ENCODE assay signal across 3 cellular contexts in the genomic region with DNA sequence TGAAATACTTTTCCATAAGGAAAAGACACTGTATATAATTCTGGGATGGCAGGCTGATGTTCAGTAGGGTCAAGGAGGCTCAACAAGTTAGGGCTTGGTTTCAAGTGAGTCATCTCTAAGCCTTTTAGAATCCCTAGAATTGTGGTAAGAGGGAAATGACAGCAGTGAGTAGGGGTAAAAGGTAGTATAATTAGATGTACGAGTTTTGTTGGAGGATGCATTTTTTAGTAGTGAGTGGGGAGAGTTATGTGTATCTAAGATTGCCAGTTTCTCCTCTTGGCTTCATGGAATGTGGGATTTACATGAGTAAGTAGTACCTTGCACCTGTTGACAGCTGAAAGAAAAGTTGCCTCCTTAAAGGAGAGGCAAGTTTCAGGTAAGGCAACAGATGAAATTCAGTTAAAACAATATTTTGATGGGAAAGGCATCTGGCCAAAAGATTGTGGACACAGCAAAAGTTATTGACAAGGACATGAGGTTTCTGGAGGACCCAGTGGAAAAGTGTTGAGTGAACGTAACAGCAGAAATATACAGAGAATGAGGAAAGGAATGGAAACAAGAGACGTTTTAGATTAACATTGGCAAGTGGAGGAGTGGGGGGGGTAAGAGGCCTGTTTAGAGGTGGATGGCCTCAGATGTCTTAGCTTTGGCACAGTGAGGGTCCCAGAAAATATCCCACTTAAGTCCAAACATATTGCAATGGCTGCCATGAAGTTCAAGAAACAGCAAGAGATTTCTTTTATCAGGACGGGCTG.
TF ChIP-seq lines count a peak whose summit lies in the region.

No MANE protein-coding gene starts in this region.

TF ChIP-seq in WTC11, 78 proteins besides CTCF, POLR2A, EP300 and RAD21 (continues in another document):
- TF ChIP-seq, protein P1, sequence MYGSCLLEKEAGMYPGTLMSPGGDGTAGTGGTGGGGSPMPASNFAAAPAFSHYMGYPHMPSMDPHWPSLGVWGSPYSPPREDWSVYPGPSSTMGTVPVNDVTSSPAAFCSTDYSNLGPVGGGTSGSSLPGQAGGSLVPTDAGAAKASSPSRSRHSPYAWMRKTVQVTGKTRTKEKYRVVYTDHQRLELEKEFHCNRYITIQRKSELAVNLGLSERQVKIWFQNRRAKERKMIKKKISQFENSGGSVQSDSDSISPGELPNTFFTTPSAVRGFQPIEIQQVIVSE (CRISPR knock-in tag; IDR thresholded peaks at IDR 0.05; ENCODE audit: borderline replicate concordance) = no peak
- no peak for TF ChIP-seq ATF6 (CRISPR knock-in tag; IDR thresholded peaks at IDR 0.05)
- TF ChIP-seq OVOL2 (CRISPR knock-in tag; IDR thresholded peaks at IDR 0.05; ENCODE audit: borderline replicate concordance) = no peak
- no peak for TF ChIP-seq ZMAT4 (CRISPR knock-in tag; IDR thresholded peaks at IDR 0.05)
- TF ChIP-seq, protein P2, sequence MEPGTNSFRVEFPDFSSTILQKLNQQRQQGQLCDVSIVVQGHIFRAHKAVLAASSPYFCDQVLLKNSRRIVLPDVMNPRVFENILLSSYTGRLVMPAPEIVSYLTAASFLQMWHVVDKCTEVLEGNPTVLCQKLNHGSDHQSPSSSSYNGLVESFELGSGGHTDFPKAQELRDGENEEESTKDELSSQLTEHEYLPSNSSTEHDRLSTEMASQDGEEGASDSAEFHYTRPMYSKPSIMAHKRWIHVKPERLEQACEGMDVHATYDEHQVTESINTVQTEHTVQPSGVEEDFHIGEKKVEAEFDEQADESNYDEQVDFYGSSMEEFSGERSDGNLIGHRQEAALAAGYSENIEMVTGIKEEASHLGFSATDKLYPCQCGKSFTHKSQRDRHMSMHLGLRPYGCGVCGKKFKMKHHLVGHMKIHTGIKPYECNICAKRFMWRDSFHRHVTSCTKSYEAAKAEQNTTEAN (CRISPR knock-in tag; IDR thresholded peaks at IDR 0.05) = no peak
- no peak for TF ChIP-seq ZNF138 (CRISPR knock-in tag; conservative IDR thresholded peaks at IDR 0.05)
- no peak for TF ChIP-seq CBFB (CRISPR knock-in tag; IDR thresholded peaks at IDR 0.05; ENCODE audit: low read depth)
- TF ChIP-seq, protein P3, sequence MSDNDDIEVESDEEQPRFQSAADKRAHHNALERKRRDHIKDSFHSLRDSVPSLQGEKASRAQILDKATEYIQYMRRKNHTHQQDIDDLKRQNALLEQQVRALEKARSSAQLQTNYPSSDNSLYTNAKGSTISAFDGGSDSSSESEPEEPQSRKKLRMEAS (CRISPR knock-in tag; IDR thresholded peaks at IDR 0.05) = no peak
- TF ChIP-seq ATF2 (CRISPR knock-in tag; IDR thresholded peaks at IDR 0.05; ENCODE audit: borderline replicate concordance, low read depth) = no peak
- no peak for TF ChIP-seq NFYB (CRISPR knock-in tag; conservative IDR thresholded peaks at IDR 0.05; ENCODE audit: low read depth)

TF ChIP-seq in SK-N-SH, 30 proteins besides CTCF, POLR2A, EP300 and RAD21:
- TF ChIP-seq TCF12 (IDR thresholded peaks at IDR 0.05) (no peak), USF1 (IDR thresholded peaks at IDR 0.05; ENCODE audit: borderline replicate concordance, low read depth) (no peak), MXI1 (IDR thresholded peaks at IDR 0.05; ENCODE audit: low read depth, low read length) (no peak), YY1 (IDR thresholded peaks at IDR 0.05; ENCODE audit: low read depth) (no peak), TAF1 (IDR thresholded peaks at IDR 0.05; ENCODE audit: borderline replicate concordance, low read depth, low read length) (no peak), MEF2A (IDR thresholded peaks at IDR 0.05; ENCODE audit: borderline replicate concordance, low read depth) (no peak), GABPA (IDR thresholded peaks at IDR 0.05; ENCODE audit: low read depth) (no peak), SIN3A (IDR thresholded peaks at IDR 0.05; ENCODE audit: borderline replicate concordance, low read depth, low read length) (no peak), EZH2phosphoT487 (IDR thresholded peaks at IDR 0.05; ENCODE audit: borderline replicate concordance, low read depth) (no peak), RXRA (IDR thresholded peaks at IDR 0.05; ENCODE audit: borderline replicate concordance, low read depth) (no peak), CHD2 (IDR thresholded peaks at IDR 0.05; ENCODE audit: low read length, partially characterized antibody) (no peak), RCOR1 (IDR thresholded peaks at IDR 0.05; ENCODE audit: low read length) (no peak), FOXJ3 (CRISPR knock-in tag; IDR thresholded peaks at IDR 0.05) (no peak), NFIC (IDR thresholded peaks at IDR 0.05; ENCODE audit: borderline replicate concordance) (no peak), SMC3 (IDR thresholded peaks at IDR 0.05; ENCODE audit: low read depth, low read length) (no peak), NRF1 (IDR thresholded peaks at IDR 0.05; ENCODE audit: low read depth, low read length) (no peak), PBX3 (IDR thresholded peaks at IDR 0.05) (no peak), POLR2AphosphoS5 (IDR thresholded peaks at IDR 0.05; ENCODE audit: low read depth, low read length) (no peak), TEAD4 (IDR thresholded peaks at IDR 0.05; ENCODE audit: borderline replicate concordance, insufficient read depth) (no peak)
- TF ChIP-seq, protein P4, sequence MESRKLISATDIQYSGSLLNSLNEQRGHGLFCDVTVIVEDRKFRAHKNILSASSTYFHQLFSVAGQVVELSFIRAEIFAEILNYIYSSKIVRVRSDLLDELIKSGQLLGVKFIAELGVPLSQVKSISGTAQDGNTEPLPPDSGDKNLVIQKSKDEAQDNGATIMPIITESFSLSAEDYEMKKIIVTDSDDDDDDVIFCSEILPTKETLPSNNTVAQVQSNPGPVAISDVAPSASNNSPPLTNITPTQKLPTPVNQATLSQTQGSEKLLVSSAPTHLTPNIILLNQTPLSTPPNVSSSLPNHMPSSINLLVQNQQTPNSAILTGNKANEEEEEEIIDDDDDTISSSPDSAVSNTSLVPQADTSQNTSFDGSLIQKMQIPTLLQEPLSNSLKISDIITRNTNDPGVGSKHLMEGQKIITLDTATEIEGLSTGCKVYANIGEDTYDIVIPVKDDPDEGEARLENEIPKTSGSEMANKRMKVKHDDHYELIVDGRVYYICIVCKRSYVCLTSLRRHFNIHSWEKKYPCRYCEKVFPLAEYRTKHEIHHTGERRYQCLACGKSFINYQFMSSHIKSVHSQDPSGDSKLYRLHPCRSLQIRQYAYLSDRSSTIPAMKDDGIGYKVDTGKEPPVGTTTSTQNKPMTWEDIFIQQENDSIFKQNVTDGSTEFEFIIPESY (IDR thresholded peaks at IDR 0.05; ENCODE audit: borderline replicate concordance, low read depth) = no peak

TF ChIP-seq in GM23338, 12 proteins besides CTCF, POLR2A, EP300 and RAD21:
- TF ChIP-seq STAT1 (IDR thresholded peaks at IDR 0.05; ENCODE audit: unreplicated experiment) (no peak), ETS1 (IDR thresholded peaks at IDR 0.05) (no peak), EZH2phosphoT487 (IDR thresholded peaks at IDR 0.05; ENCODE audit: unreplicated experiment) (no peak), NANOG (IDR thresholded peaks at IDR 0.05; ENCODE audit: borderline replicate concordance) (no peak), REST (IDR thresholded peaks at IDR 0.05; ENCODE audit: unreplicated experiment) (no peak), JUNB (IDR thresholded peaks at IDR 0.05; ENCODE audit: unreplicated experiment) (no peak), ZNF114 (CRISPR knock-in tag; IDR thresholded peaks at IDR 0.05) (no peak), ZNF331 (CRISPR knock-in tag; IDR thresholded peaks at IDR 0.05; ENCODE audit: low read depth) (no peak), POLR2AphosphoS5 (IDR thresholded peaks at IDR 0.05; ENCODE audit: low read depth) (no peak), ZNF462 (CRISPR knock-in tag; IDR thresholded peaks at IDR 0.05) (no peak)
